26 cellular contexts compared by ENCODE assay signal in genomic region chr5:144469106-144469505, GRCh38.
A peak's percentile ranks its signal among the peaks of the same experiment; 100 is the strongest.
DNase-seq lines count a peak whose midpoint lies in the region; ATAC-seq and TF ChIP-seq lines count a peak whose summit lies in the region.
"Had no signal": no experiment of that assay in that cellular context is flagged by ENCODE, and none has a peak within 500 bp of the region (broad histone marks: within the 10 kb centered on the region; RNA-seq: fewer than 3 reads in every experiment).

No MANE protein-coding gene starts in this region.

- no peak for TF ChIP-seq RAD21 in IMR-90 (IDR thresholded peaks at IDR 0.05; ENCODE audit: low read length)

- H3K27ac ChIP-seq in IMR-90 (ENCODE audit: insufficient read depth, low read length): no peak overlapping the region
- H3K27ac ChIP-seq: body of pancreas, gastroesophageal sphincter, tibial nerve had no signal

- no peaks in the 10 kb centered on the region for H4K20me1 ChIP-seq in IMR-90 (ENCODE audit: insufficient read depth, low read length)

- H3K9me3 ChIP-seq in IMR-90 (ENCODE audit: control insufficient read depth, insufficient read depth, low read length): no peaks in the 10 kb centered on the region
- H3K9me3 ChIP-seq: BE2C, body of pancreas, gastroesophageal sphincter, tibial nerve had no signal

- H2AK9ac ChIP-seq in IMR-90 (replicated peaks; ENCODE audit: low read depth, low read length, poor library complexity): no peak overlapping the region

- peak; percentile 48 for ATAC-seq in IMR-90 (ENCODE audit: low read depth)
- ATAC-seq in activated T-helper 17 cell treated with anti-CD3 and anti-CD28 coated beads, Interleukin-2, amount 50 U/mL, for 72 hours (replicated peaks): no peak
- no peak for ATAC-seq in stimulated activated naive CD8-positive, alpha-beta T cell treated with anti-CD3 and anti-CD28 coated beads, Interleukin-15, Interleukin-2, amounts not matched to agents 100 U/mL and 50 U/mL, for 24 hours
- ATAC-seq: activated T-cell treated with anti-CD3 and anti-CD28 coated beads, Interleukin-2, amount 50 U/mL, for 72 hours; body of pancreas; esophagus mucosa; gastroesophageal sphincter; GM23338; left lobe of liver had no signal

- no peaks in the 10 kb centered on the region for H3K27me3 Mint-ChIP-seq in activated T-helper 17 cell treated with anti-CD3 and anti-CD28 coated beads, Interleukin-2, amount 50 U/mL, for 72 hours
- H3K27me3 Mint-ChIP-seq: stimulated activated naive CD8-positive, alpha-beta T cell treated with anti-CD3 and anti-CD28 coated beads, Interleukin-15, Interleukin-2, amounts not matched to agents 100 ng/mL and 50 ng/mL, for 24 hours had no signal

- in situ Hi-C loops in ACHN (cut with HindIII; ENCODE audit: low pct_ligation_motif_present, low pct_unique_long_range_greater_than_20kb, low sequenced_read_pairs) (no loop called here), IMR-90 (cut with MboI; ENCODE audit: low sequenced_read_pairs) (no loop called here)

- DNase-seq in ACHN: peak; percentile 78
- peak; percentile 33 for DNase-seq in IMR-90
- DNase-seq in epithelial cell of proximal tubule (ENCODE audit: low read depth): peak; percentile 72
- DNase-seq in myocyte (ENCODE audit: low read depth): peak; percentile 22
- no peak for DNase-seq in NCI-H1105 (lab: John Stamatoyannopoulos, UW)
- no peak for DNase-seq in inferior parietal cortex (ENCODE audit: extremely low spot score)
- DNase-seq in stimulated activated naive CD8-positive, alpha-beta T cell treated with anti-CD3 and anti-CD28 coated beads, Interleukin-15, Interleukin-2, amounts not matched to agents 100 U/mL and 50 U/mL, for 24 hours: no peak
- DNase-seq: 8988T; activated CD4-positive, alpha-beta T cell treated with anti-CD3 and anti-CD28 coated beads for 48 hours; activated naive CD4-positive, alpha-beta T cell treated with anti-CD3 and anti-CD28 coated beads, Interleukin-2, amount 50 U/mL, for 16 hours; activated T-cell treated with anti-CD3 and anti-CD28 coated beads, Interleukin-2, amount 50 U/mL, for 72 hours; BE2C; body of pancreas; DMS79 treated with DMSO at 0.1 percent for 48 hours; effector CD4-positive, alpha-beta T cell; NCI-H1048; NCI-H2029 treated with DMSO at 0.1 percent for 48 hours; SIG-M5; stimulated activated CD4-positive, alpha-beta T cell treated with anti-CD3 and anti-CD28 coated beads, Interleukin-4, amount 100 ng/mL, for 24 hours had no signal

- no peak overlapping the region for H3K23ac ChIP-seq in IMR-90 (ENCODE audit: low read depth, low read length)

- H3K9me1 ChIP-seq in IMR-90 (ENCODE audit: insufficient read depth, low read length): no peaks in the 10 kb centered on the region

- no peak overlapping the region for H2AFZ ChIP-seq in IMR-90 (replicated peaks; ENCODE audit: low read length, poor library complexity)
- H2AFZ ChIP-seq: GM23338 had no signal

- H3K9ac ChIP-seq in IMR-90 (ENCODE audit: low read depth, low read length): no peak overlapping the region

- H2BK5ac ChIP-seq in IMR-90 (ENCODE audit: low read depth, low read length, poor library complexity, severe bottlenecking): no peak overlapping the region

- H4K5ac ChIP-seq in IMR-90 (ENCODE audit: low read depth, low read length): no peak overlapping the region

- no peak overlapping the region for H4K8ac ChIP-seq in IMR-90 (ENCODE audit: low read depth in 2 of 2, low read length in 2 of 2)

- no TSS peak for BruUV-seq in IMR-90 (replicated peaks; lab: Mats Ljungman, UMichigan)

- no peak overlapping the region for H3K4ac ChIP-seq in IMR-90 (ENCODE audit: low read depth, low read length)

- no peak for TF ChIP-seq POLR2A in IMR-90 (IDR thresholded peaks at IDR 0.05; ENCODE audit: low read depth, low read length)

- H3K79me1 ChIP-seq in IMR-90 (ENCODE audit: low read depth in 1 of 2, low read length in 2 of 2): no peaks in the 10 kb centered on the region

- dilution Hi-C loops in IMR-90 (cut with HindIII; ENCODE audit: low sequenced_read_pairs, unreplicated experiment): no loop called here

- WGBS in IMR-90 (ENCODE audit: extremely low coverage in 2 of 2, insufficient read length in 1 of 2), 2 experiments: no CpG with 5 or more reads among the region's 4 CpGs

- H2AK5ac ChIP-seq in IMR-90 (ENCODE audit: low read depth, low read length): no peak overlapping the region

- H3K36me3 ChIP-seq in IMR-90 (ENCODE audit: control insufficient read depth, insufficient read depth, low read length): no peaks in the 10 kb centered on the region
- H3K36me3 ChIP-seq: BE2C, gastroesophageal sphincter, tibial nerve had no signal

- H2BK120ac ChIP-seq in IMR-90 (ENCODE audit: low read depth, low read length): no peak overlapping the region

- no peak overlapping the region for H3K4me3 ChIP-seq in IMR-90 (ENCODE audit: insufficient read depth, low read depth, low read length)
- H3K4me3 ChIP-seq in epithelial cell of proximal tubule (ENCODE audit: low read depth, low read length): no peak overlapping the region
- H3K4me3 ChIP-seq: body of pancreas, gastroesophageal sphincter, GM23338, tibial nerve had no signal

- H3K4me2 ChIP-seq in IMR-90 (ENCODE audit: low read depth, low read length): no peak overlapping the region
- H3K4me2 ChIP-seq: GM23338 had no signal

- no peak overlapping the region for H2BK20ac ChIP-seq in IMR-90 (ENCODE audit: low read depth, low read length)

- no peak for TF ChIP-seq CTCF in IMR-90 (conservative IDR thresholded peaks at IDR 0.05; ENCODE audit: low read depth, low read length)
- TF ChIP-seq CTCF in epithelial cell of proximal tubule (conservative IDR thresholded peaks at IDR 0.05; ENCODE audit: low read depth, low read length): no peak

- no peak overlapping the region for H3K56ac ChIP-seq in IMR-90 (ENCODE audit: extremely low read depth, insufficient read depth, low read length)

- POLR2A ChIA-PET in IMR-90 (lab: Charles Lee; ENCODE audit: unreplicated experiment): no interaction called here

- H3K18ac ChIP-seq in IMR-90 (ENCODE audit: low read depth, low read length): no peak overlapping the region

- no peaks in the 10 kb centered on the region for H3K9me3 Mint-ChIP-seq in activated T-helper 17 cell treated with anti-CD3 and anti-CD28 coated beads, Interleukin-2, amount 50 U/mL, for 72 hours
- H3K9me3 Mint-ChIP-seq: GM23338; stimulated activated naive CD8-positive, alpha-beta T cell treated with anti-CD3 and anti-CD28 coated beads, Interleukin-15, Interleukin-2, amounts not matched to agents 100 ng/mL and 50 ng/mL, for 24 hours had no signal

- H3K4me3 Mint-ChIP-seq in activated T-helper 17 cell treated with anti-CD3 and anti-CD28 coated beads, Interleukin-2, amount 50 U/mL, for 72 hours: no peak overlapping the region
- H3K4me3 Mint-ChIP-seq: activated T-cell treated with anti-CD3 and anti-CD28 coated beads, Interleukin-2, amount 50 U/mL, for 72 hours; GM23338; stimulated activated naive CD8-positive, alpha-beta T cell treated with anti-CD3 and anti-CD28 coated beads, Interleukin-15, Interleukin-2, amounts not matched to agents 100 ng/mL and 50 ng/mL, for 24 hours had no signal

- no peak overlapping the region for H4K91ac ChIP-seq in IMR-90 (ENCODE audit: insufficient read depth, low read depth, low read length)

- no peak overlapping the region for H2BK15ac ChIP-seq in IMR-90 (ENCODE audit: low read depth, low read length)

- intact Hi-C loops in IMR-90 (cut with micrococcal nuclease): loop anchor here (10.0 kb wide), 1 partner anchor 1356 kb away; no protein-coding TSS in a partner anchor

- H3K27ac Mint-ChIP-seq in activated T-helper 17 cell treated with anti-CD3 and anti-CD28 coated beads, Interleukin-2, amount 50 U/mL, for 72 hours: no peak overlapping the region
- H3K27ac Mint-ChIP-seq: activated T-cell treated with anti-CD3 and anti-CD28 coated beads, Interleukin-2, amount 50 U/mL, for 72 hours; GM23338; stimulated activated naive CD8-positive, alpha-beta T cell treated with anti-CD3 and anti-CD28 coated beads, Interleukin-15, Interleukin-2, amounts not matched to agents 100 ng/mL and 50 ng/mL, for 24 hours had no signal

- H3K36me3 Mint-ChIP-seq in activated T-helper 17 cell treated with anti-CD3 and anti-CD28 coated beads, Interleukin-2, amount 50 U/mL, for 72 hours (ENCODE audit: low read depth): no peaks in the 10 kb centered on the region

- no peaks in the 10 kb centered on the region for H3K4me1 ChIP-seq in IMR-90 (ENCODE audit: control insufficient read depth, insufficient read depth, low read length)
- H3K4me1 ChIP-seq: BE2C, gastroesophageal sphincter had no signal

- no peaks in the 10 kb centered on the region for H3K27me3 ChIP-seq in IMR-90 (ENCODE audit: control insufficient read depth, insufficient read depth, low read length)
- H3K27me3 ChIP-seq: BE2C, body of pancreas, gastroesophageal sphincter, tibial nerve had no signal

- H3K4me1 Mint-ChIP-seq in activated T-helper 17 cell treated with anti-CD3 and anti-CD28 coated beads, Interleukin-2, amount 50 U/mL, for 72 hours: no peaks in the 10 kb centered on the region

- no peak overlapping the region for H3K14ac ChIP-seq in IMR-90 (replicated peaks; ENCODE audit: low read depth, low read length)

- CTCF ChIA-PET in IMR-90 (lab: Yijun Ruan, JAX): interaction anchor here (1.9 kb wide), 1 partner anchor 877 kb away, joined by 9 read pairs; no protein-coding TSS in a partner anchor

TF ChIP-seq in IMR-90, 13 proteins besides CTCF, POLR2A, EP300 and RAD21 (continues in another document):
- TF ChIP-seq USF2 (IDR thresholded peaks at IDR 0.05; ENCODE audit: low read depth, low read length) (no peak), CEBPB (IDR thresholded peaks at IDR 0.05; ENCODE audit: low read depth, low read length) (no peak), MAFK (IDR thresholded peaks at IDR 0.05; ENCODE audit: low read depth, low read length) (no peak), MXI1 (IDR thresholded peaks at IDR 0.05; ENCODE audit: borderline replicate concordance, low read depth, low read length) (no peak), RCOR1 (IDR thresholded peaks at IDR 0.05; ENCODE audit: insufficient replicate concordance, low read length) (no peak), ELK1 (IDR thresholded peaks at IDR 0.05; ENCODE audit: borderline replicate concordance, low read depth, low read length) (no peak)

Comparison
In these comparisons a context has a peak if more than half of its experiments do, and no peak if none do; other contexts are left out.
1. DNase-seq: peak in ACHN (single experiment), IMR-90 (single experiment), epithelial cell of proximal tubule (single experiment) and myocyte (single experiment); none in NCI-H1105 (single experiment), inferior parietal cortex (single experiment) and stimulated activated naive CD8-positive, alpha-beta T cell treated with anti-CD3 and anti-CD28 coated beads, Interleukin-15, Interleukin-2, amounts not matched to agents 100 U/mL and 50 U/mL, for 24 hours (single experiment).